ENCODE assay signal across 8 cellular contexts in genomic region chr2:32165027-32165347, GRCh38. TPM values are rescaled to one million over a fixed set of nuclear protein-coding genes. Genes with fewer than 3 reads are reported as not detected.
DNase-seq lines count a peak whose midpoint lies in the region; ATAC-seq and TF ChIP-seq lines count a peak whose summit lies in the region.
"Not testable (repeated sequence)": the region's sequence is repeated elsewhere in the genome, so short reads cannot be mapped to it uniquely, and the experiment has no call there.

No MANE protein-coding gene starts in this region.

- TF ChIP-seq CTCF in WTC11 (IDR thresholded peaks at IDR 0.05); brain microvascular endothelial cell (IDR thresholded peaks at IDR 0.05; ENCODE audit: low read depth, low read length, missing control alignments); foreskin fibroblast (IDR thresholded peaks at IDR 0.05; ENCODE audit: low read depth, low read length); gastrocnemius medialis (IDR thresholded peaks at IDR 0.05 in 4 of 5, conservative IDR thresholded peaks at IDR 0.05 in 1 of 5): not testable (repeated sequence)

- not testable (repeated sequence) for H3K36me3 Mint-ChIP-seq in WTC11

- H3K27ac ChIP-seq in brain microvascular endothelial cell, result peak overlapping the region; percentile 81
- H3K27ac ChIP-seq in mesendoderm (ENCODE audit: low read depth, low read length), result not testable (repeated sequence)
- peak overlapping the region; percentile 86 to 96 (median 94) for H3K27ac ChIP-seq in gastrocnemius medialis

- H3K18ac ChIP-seq in mesendoderm (ENCODE audit: low read length), result not testable (repeated sequence)

- peak overlapping the region; percentile 100; the same call in 1 of the 2 replicates for H3K27ac Mint-ChIP-seq in WTC11

- WGBS in mesendoderm (ENCODE audit: extremely low coverage, insufficient coverage, low lambda C conversion rate), result 100% methylated on average over 2 of the region's 13 CpGs

- H3K27me3 ChIP-seq in MG63; brain microvascular endothelial cell (replicated peaks); mesendoderm (ENCODE audit: insufficient read depth, low read length, poor library complexity); gastrocnemius medialis: not testable (repeated sequence)

- H2BK5ac ChIP-seq in mesendoderm (ENCODE audit: low read length), result not testable (repeated sequence)

- H3K4me1 Mint-ChIP-seq in WTC11, result peaks cover 15% of the 10 kb centered on the region

- H3K4ac ChIP-seq in mesendoderm (ENCODE audit: low read depth, low read length), result not testable (repeated sequence)

- not testable (repeated sequence) for H3K36me3 ChIP-seq in MG63; brain microvascular endothelial cell (replicated peaks); mesendoderm (ENCODE audit: control insufficient read depth, insufficient read depth, low read length); gastrocnemius medialis

- H2AK5ac ChIP-seq in mesendoderm (ENCODE audit: low read length), result not testable (repeated sequence)

- in situ Hi-C loops in ACHN (cut with HindIII; ENCODE audit: low pct_ligation_motif_present, low pct_unique_long_range_greater_than_20kb, low sequenced_read_pairs); brain microvascular endothelial cell (cut with HindIII; ENCODE audit: low pct_ligation_motif_present, low sequenced_read_pairs): not testable (repeated sequence)
- in situ Hi-C loops in gastrocnemius medialis (cut with MboI; ENCODE audit: low sequenced_read_pairs in 4 of 4), result loop anchor here in 2 of 4 donors (10.0 kb wide), 2 partner anchors 100 to 150 kb away; partner anchors contain the start of genes SPAST (in 2 of the 2) and MEMO1 (in 1 of the 2)

- H3K79me2 ChIP-seq in mesendoderm (ENCODE audit: control insufficient read depth, insufficient read depth, low read length), result peaks cover 11% of the 10 kb centered on the region

- H4K8ac ChIP-seq in mesendoderm (ENCODE audit: low read depth, low read length), result peak overlapping the region; percentile 95

- DNase-seq in ACHN (peak; percentile 36), brain microvascular endothelial cell (peak; percentile 32)
- not testable (repeated sequence) for DNase-seq in MG63; WTC11 (ENCODE audit: low spot score); foreskin fibroblast; mesendoderm; gastrocnemius medialis

- not testable (repeated sequence) for H3K79me1 ChIP-seq in mesendoderm (ENCODE audit: low read length)

- peak overlapping the region; percentile 100 for H3K4me3 Mint-ChIP-seq in WTC11

- not testable (repeated sequence) for H3K9me3 ChIP-seq in MG63, gastrocnemius medialis

- intact Hi-C loops in gastrocnemius medialis (cut with DNase I; ENCODE audit: low total_unique reads), result loop anchor here (1.0 to 5.0 kb wide), 4 partner anchors 102 to 192 kb away; partner anchors contain the start of genes BIRC6, DPY30, MEMO1 and SPAST

- H3K9ac ChIP-seq in mesendoderm (ENCODE audit: low read length), result peak overlapping the region; percentile 85

- H2BK15ac ChIP-seq in mesendoderm (replicated peaks; ENCODE audit: low read depth), result not testable (repeated sequence)

- H4K5ac ChIP-seq in mesendoderm (ENCODE audit: low read length), result not testable (repeated sequence)

- not testable (repeated sequence) for TF ChIP-seq POLR2A in gastrocnemius medialis (IDR thresholded peaks at IDR 0.05)

- H3K27me3 Mint-ChIP-seq in WTC11 (ENCODE audit: low read depth), result not testable (repeated sequence)

- not testable (repeated sequence) for H3K9me3 Mint-ChIP-seq in WTC11

- CTCF ChIA-PET in WTC11 (lab: Charles Lee), result interaction anchor here (1.0 kb wide), 1 partner anchor 490 kb away, joined by 6 read pairs; no protein-coding TSS in a partner anchor

- H2BK120ac ChIP-seq in mesendoderm (ENCODE audit: low read depth, low read length), result not testable (repeated sequence)

- H3K56ac ChIP-seq in mesendoderm (ENCODE audit: low read length), result peak overlapping the region; percentile 94

- H3K4me3 ChIP-seq in MG63, result peak overlapping the region; percentile 85
- peak overlapping the region; percentile 96 for H3K4me3 ChIP-seq in brain microvascular endothelial cell (ENCODE audit: low read depth, low read length)
- H3K4me3 ChIP-seq in foreskin fibroblast (ENCODE audit: low read depth in 1 of 2, low read length in 2 of 2), result peak overlapping the region; percentile 83 to 88
- H3K4me3 ChIP-seq in mesendoderm (ENCODE audit: low read length), result not testable (repeated sequence)
- H3K4me3 ChIP-seq in gastrocnemius medialis, result peak overlapping the region; percentile 81 to 91 (median 86)

- POLR2A ChIA-PET in WTC11 (lab: Charles Lee), result interaction anchor here (0.5 to 1.4 kb wide), 3 partner anchors 102 to 300 kb away, joined by 3 to 16 read pairs (median 9); partner anchors contain the start of genes DPY30 and SPAST

- not testable (repeated sequence) for H3K23ac ChIP-seq in mesendoderm (ENCODE audit: low read length)

- ATAC-seq in GM19438 (IDR thresholded peaks at IDR 0.05; ENCODE audit: low read depth, unreplicated experiment), result peak; percentile 11
- peak; percentile 8 for ATAC-seq in WTC11
- ATAC-seq in gastrocnemius medialis, result not testable (repeated sequence)

- not testable (repeated sequence) for H3K4me2 ChIP-seq in mesendoderm (ENCODE audit: low read length)

- H3K4me1 ChIP-seq in mesendoderm (ENCODE audit: control insufficient read depth, low read depth, low read length), result not testable (repeated sequence)
- peaks cover 20 to 26% of the 10 kb centered on the region in 2 donors for H3K4me1 ChIP-seq in gastrocnemius medialis

RNA-seq across cellular contexts. Expression of gene SLC30A6, which starts 0.7 kb away (rescaled TPM):
- total RNA-seq in MG63 (2014; rRNA removed; shearing (Covaris generic); ENCODE audit: low replicate concordance), result 20.7 and 31.7 TPM in 2 replicates
- total RNA-seq in WTC11 (2021) (25.8 to 26.8 TPM (median 26.0 TPM) in 3 replicates), gastrocnemius medialis (10 to 100 TPM; 16.1 to 26.3 (median 23.6) TPM)
- 17.0 TPM for polyA plus RNA-seq in mesendoderm (2013, experiment 1 of 2)
- 16.9 TPM for polyA plus RNA-seq in mesendoderm (2013, experiment 2 of 2)
